In genomic region chr4:165111906-165112257, GRCh38 we compare ENCODE assay signal across 8 cellular contexts. TPM values are rescaled to one million over a fixed set of nuclear protein-coding genes. Genes with fewer than 3 reads are reported as not detected.
DNase-seq lines count a peak whose midpoint lies in the region; ATAC-seq and TF ChIP-seq lines count a peak whose summit lies in the region.

No MANE protein-coding gene starts in this region.

- H2AFZ ChIP-seq in GM23248: peak overlapping the region; percentile 91

- H3K9me3 ChIP-seq in GM23248 (ENCODE audit: low read depth) (no peaks in the 10 kb centered on the region), gastrocnemius medialis (no peaks in the 10 kb centered on the region)

- DNase-seq in GM23248 (no peak), foreskin keratinocyte (no peak), gastrocnemius medialis (no peak), NCI-H345 treated with DMSO at 0.1 percent for 48 hours (lab: John Stamatoyannopoulos, UW; ENCODE audit: unreplicated experiment) (no peak), NCI-H2081 treated with DMSO at 0.1 percent for 48 hours (lab: John Stamatoyannopoulos, UW) (no peak), AML-193 (lab: John Stamatoyannopoulos, UW) (no peak)
- no peak for DNase-seq in stimulated activated CD4-positive, alpha-beta T cell treated with anti-CD3 and anti-CD28 coated beads, Interleukin-1b, Interleukin-23, amount 100 ng/mL, for 48 hours

- ATAC-seq in foreskin keratinocyte (no peak), gastrocnemius medialis (no peak)

- no peaks in the 10 kb centered on the region for H4K20me1 ChIP-seq in GM23248 (ENCODE audit: insufficient read depth)

- H3K4me3 ChIP-seq in GM23248 (peak overlapping the region; percentile 93), WI38 (ENCODE audit: low read depth, low read length) (peak overlapping the region; percentile 71), gastrocnemius medialis (peak overlapping the region; percentile 76 to 98 (median 88))

- H3K9ac ChIP-seq in GM23248: peak overlapping the region; percentile 84

- H3K27ac ChIP-seq in GM23248 (no peak overlapping the region), foreskin keratinocyte (peak overlapping the region; percentile 43), gastrocnemius medialis (peak overlapping the region; percentile 85 to 96 (median 92))

- TF ChIP-seq CTCF in WI38 (IDR thresholded peaks at IDR 0.05; ENCODE audit: low read depth, low read length) (no peak), foreskin keratinocyte (conservative IDR thresholded peaks at IDR 0.05) (no peak), gastrocnemius medialis (IDR thresholded peaks at IDR 0.05 in 4 of 5, conservative IDR thresholded peaks at IDR 0.05 in 1 of 5) (no peak)

- H3K4me1 ChIP-seq in GM23248 (ENCODE audit: insufficient read depth) (peaks cover 5% of the 10 kb centered on the region; the same call in 1 of the 2 replicates), foreskin keratinocyte (no peaks in the 10 kb centered on the region), gastrocnemius medialis (peaks cover 10 to 11% of the 10 kb centered on the region in 2 donors)

- no peaks in the 10 kb centered on the region for H3K27me3 ChIP-seq in GM23248 (replicated peaks; ENCODE audit: insufficient read depth)
- H3K27me3 ChIP-seq in foreskin keratinocyte: no peaks in the 10 kb centered on the region
- H3K27me3 ChIP-seq in gastrocnemius medialis: peaks cover 0 to 2% (median 0%) of the 10 kb centered on the region in 3 donors

- no peaks in the 10 kb centered on the region for H3K79me2 ChIP-seq in GM23248 (ENCODE audit: insufficient read depth)

- peaks cover 5% of the 10 kb centered on the region; the same call in 1 of the 2 replicates for H3F3A ChIP-seq in GM23248 (ENCODE audit: insufficient read depth)

- peak overlapping the region; percentile 94 for H3K4me2 ChIP-seq in GM23248 (ENCODE audit: unreplicated experiment)

- 5 to 8% methylated on average over 11 of the region's 11 CpGs for WGBS in GM23248 (ENCODE audit: low coverage in 1 of 2, low lambda C conversion rate in 2 of 2, missing lambda C conversion rate in 2 of 2), 2 experiments

- in situ Hi-C loops in GM23248 (cut with MboI): no loop called here
- in situ Hi-C loops in gastrocnemius medialis (cut with MboI; ENCODE audit: low sequenced_read_pairs in 4 of 4): loop anchor here in 2 of 4 donors (10.0 kb wide), 2 partner anchors 213 to 223 kb away; partner anchors contain the start of gene MSMO1 (in 1 of the 2)

- no peaks in the 10 kb centered on the region for H3K9me2 ChIP-seq in GM23248 (ENCODE audit: insufficient read depth)

- H3K36me3 ChIP-seq in GM23248 (ENCODE audit: low read depth) (no peaks in the 10 kb centered on the region), gastrocnemius medialis (no peaks in the 10 kb centered on the region)

- no peak for TF ChIP-seq POLR2A in gastrocnemius medialis (IDR thresholded peaks at IDR 0.05)

- intact Hi-C loops in gastrocnemius medialis (cut with DNase I; ENCODE audit: low total_unique reads): loop anchor here (1.0 to 10.0 kb wide), 4 partner anchors 33 to 1947 kb away; partner anchors contain the start of genes KLHL2, MSMO1 and NAF1

RNA-seq across cellular contexts. Expression of gene TMEM192, which starts 0.8 kb away (rescaled TPM):
- 6.4 and 13.7 TPM in 2 replicates for total RNA-seq in GM23248 (2014; rRNA removed; shearing (Covaris generic))
- polyA plus RNA-seq in GM23248 (2016; fragmentation: Nextera tagmentation; extraction: Ambion mirVana) (7.6 and 7.8 TPM in 2 replicates), foreskin keratinocyte (4.7 and 6.0 TPM in 2 replicates)
- total RNA-seq in foreskin keratinocyte (13.9 and 16.5 TPM in 2 replicates), gastrocnemius medialis (10 to 100 TPM; 15.3 to 28.9 (median 17.8) TPM)

RNA-seq across cellular contexts. Expression of gene TRIM75, which starts 58.2 kb away (rescaled TPM):
- not detected in 2 replicates for total RNA-seq in GM23248 (2014; rRNA removed; shearing (Covaris generic))
- polyA plus RNA-seq in GM23248 (2016; fragmentation: Nextera tagmentation; extraction: Ambion mirVana) (not detected in 2 replicates), foreskin keratinocyte (not detected in 2 replicates)
- total RNA-seq in foreskin keratinocyte (not detected in 2 replicates), gastrocnemius medialis (not detected)
